1 cellular context compared by ENCODE assay signal in genomic region chr7:116582164-116582732, GRCh38.
TF ChIP-seq lines count a peak whose summit lies in the region.

No MANE protein-coding gene starts in this region.

TF ChIP-seq in GM12878, 131 proteins besides CTCF, POLR2A, EP300 and RAD21:
- TF ChIP-seq ZSCAN29 (IDR thresholded peaks at IDR 0.05) = no peak
- TF ChIP-seq NRF1 (conservative IDR thresholded peaks at IDR 0.05; ENCODE audit: low read depth, low read length) = no peak
- no peak for TF ChIP-seq KAT2A (conservative IDR thresholded peaks at IDR 0.05; ENCODE audit: control insufficient read depth, low read depth, low read length)
- TF ChIP-seq ZNF384 (IDR thresholded peaks at IDR 0.05; ENCODE audit: borderline replicate concordance, low read depth, low read length) = no peak
